ENCODE assay signal across 24 cellular contexts in genomic region chr2:167181674-167182073, GRCh38.
"Had no signal": no experiment of that assay in that cellular context is flagged by ENCODE, and none has a peak within 500 bp of the region (broad histone marks: within the 10 kb centered on the region; RNA-seq: fewer than 3 reads in every experiment).

No MANE protein-coding gene starts in this region.

- H3K9me3 Mint-ChIP-seq: activated CD4-positive, alpha-beta memory T cell treated with anti-CD3 and anti-CD28 coated beads, Interleukin-2, amount 10 ng/mL, durations not matched to agents 7 days and 5 days; activated CD4-positive, alpha-beta T cell treated with anti-CD3 and anti-CD28 coated beads, Interleukin-2, amount 10 ng/mL, durations not matched to agents 24 days and 14 days; activated naive CD8-positive, alpha-beta T cell treated with anti-CD3 and anti-CD28 coated beads, Interleukin-2, amount 50 U/mL, for 24 hours; nephron; stimulated activated naive CD8-positive, alpha-beta T cell treated with anti-CD3 and anti-CD28 coated beads, Interleukin-15, Interleukin-2, amounts not matched to agents 100 ng/mL and 50 ng/mL, for 24 hours had no signal

- H3K4me1 ChIP-seq: pancreas, right atrium auricular region, thyroid gland, upper lobe of right lung had no signal

- DNase-seq: activated CD4-positive, alpha-beta memory T cell treated with anti-CD3 and anti-CD28 coated beads, Interleukin-2, amount 10 ng/mL, durations not matched to agents 7 days and 5 days; activated CD4-positive, alpha-beta T cell treated with anti-CD3 and anti-CD28 coated beads, Interleukin-2, amount 10 ng/mL, durations not matched to agents 24 days and 14 days; activated CD8-positive, alpha-beta memory T cell treated with anti-CD3 and anti-CD28 coated beads, Interleukin-2, amount 10 ng/mL, durations not matched to agents 7 days and 5 days; activated effector memory CD4-positive, alpha-beta T cell treated with anti-CD3 and anti-CD28 coated beads, Interleukin-2, amount 50 U/mL, for 16 hours; activated naive CD4-positive, alpha-beta T cell treated with anti-CD3 and anti-CD28 coated beads, Interleukin-2, amount 50 U/mL, for 16 hours; activated naive CD8-positive, alpha-beta T cell treated with anti-CD3 and anti-CD28 coated beads, Interleukin-2, amount 50 U/mL, for 24 hours; activated T-cell treated with anti-CD3 and anti-CD28 coated beads for 4 hours; central memory CD4-positive, alpha-beta T cell; immature natural killer cell; left ventricle myocardium superior; midbrain; pancreas; psoas muscle; stimulated activated CD4-positive, alpha-beta T cell treated with anti-CD3 and anti-CD28 coated beads, Interleukin-12 subunit alpha, Interleukin-12 subunit beta, amount 100 ng/mL, for 4 hours; stimulated activated CD4-positive, alpha-beta T cell treated with anti-CD3 and anti-CD28 coated beads, Interleukin-4, amount 100 ng/mL, for 4 hours; substantia nigra; T-helper 2 cell; thyroid gland; upper lobe of right lung had no signal

- H3K4me3 Mint-ChIP-seq: activated CD4-positive, alpha-beta memory T cell treated with anti-CD3 and anti-CD28 coated beads, Interleukin-2, amount 10 ng/mL, durations not matched to agents 7 days and 5 days; activated CD4-positive, alpha-beta T cell treated with anti-CD3 and anti-CD28 coated beads, Interleukin-2, amount 10 ng/mL, durations not matched to agents 24 days and 14 days; activated CD8-positive, alpha-beta memory T cell treated with anti-CD3 and anti-CD28 coated beads, Interleukin-2, amount 10 ng/mL, durations not matched to agents 7 days and 5 days; activated naive CD8-positive, alpha-beta T cell treated with anti-CD3 and anti-CD28 coated beads, Interleukin-2, amount 50 U/mL, for 24 hours; brain; immature natural killer cell; nephron; stimulated activated naive CD8-positive, alpha-beta T cell treated with anti-CD3 and anti-CD28 coated beads, Interleukin-15, Interleukin-2, amounts not matched to agents 100 ng/mL and 50 ng/mL, for 24 hours had no signal

- H3K36me3 ChIP-seq: neutrophil, pancreas, right atrium auricular region, thyroid gland, upper lobe of right lung had no signal

- H3K27ac Mint-ChIP-seq: activated CD4-positive, alpha-beta memory T cell treated with anti-CD3 and anti-CD28 coated beads, Interleukin-2, amount 10 ng/mL, durations not matched to agents 7 days and 5 days; activated CD4-positive, alpha-beta T cell treated with anti-CD3 and anti-CD28 coated beads, Interleukin-2, amount 10 ng/mL, durations not matched to agents 24 days and 14 days; activated CD8-positive, alpha-beta memory T cell treated with anti-CD3 and anti-CD28 coated beads, Interleukin-2, amount 10 ng/mL, durations not matched to agents 7 days and 5 days; activated naive CD8-positive, alpha-beta T cell treated with anti-CD3 and anti-CD28 coated beads, Interleukin-2, amount 50 U/mL, for 24 hours; brain; immature natural killer cell; nephron; stimulated activated naive CD8-positive, alpha-beta T cell treated with anti-CD3 and anti-CD28 coated beads, Interleukin-15, Interleukin-2, amounts not matched to agents 100 ng/mL and 50 ng/mL, for 24 hours had no signal

- H3K27me3 Mint-ChIP-seq: activated CD4-positive, alpha-beta memory T cell treated with anti-CD3 and anti-CD28 coated beads, Interleukin-2, amount 10 ng/mL, durations not matched to agents 7 days and 5 days; activated CD4-positive, alpha-beta T cell treated with anti-CD3 and anti-CD28 coated beads, Interleukin-2, amount 10 ng/mL, durations not matched to agents 24 days and 14 days; activated CD8-positive, alpha-beta memory T cell treated with anti-CD3 and anti-CD28 coated beads, Interleukin-2, amount 10 ng/mL, durations not matched to agents 7 days and 5 days; activated naive CD8-positive, alpha-beta T cell treated with anti-CD3 and anti-CD28 coated beads, Interleukin-2, amount 50 U/mL, for 24 hours; stimulated activated naive CD8-positive, alpha-beta T cell treated with anti-CD3 and anti-CD28 coated beads, Interleukin-15, Interleukin-2, amounts not matched to agents 100 ng/mL and 50 ng/mL, for 24 hours had no signal

- H3K9me3 ChIP-seq: neutrophil, pancreas, psoas muscle, right atrium auricular region, thyroid gland, upper lobe of right lung had no signal

- H3K27me3 ChIP-seq: neutrophil, pancreas, right atrium auricular region, thyroid gland, upper lobe of right lung had no signal

- FAIRE-seq: pancreas had no signal

- ATAC-seq: activated CD8-positive, alpha-beta memory T cell treated with anti-CD3 and anti-CD28 coated beads, Interleukin-2, amount 10 ng/mL, durations not matched to agents 7 days and 5 days; activated naive CD8-positive, alpha-beta T cell treated with anti-CD3 and anti-CD28 coated beads, Interleukin-2, amount 50 U/mL, for 24 hours; left ventricle myocardium superior; pancreas; upper lobe of right lung had no signal

- H3K36me3 Mint-ChIP-seq: activated CD8-positive, alpha-beta memory T cell treated with anti-CD3 and anti-CD28 coated beads, Interleukin-2, amount 10 ng/mL, durations not matched to agents 7 days and 5 days; brain; immature natural killer cell had no signal

- H3K4me1 Mint-ChIP-seq: activated CD4-positive, alpha-beta memory T cell treated with anti-CD3 and anti-CD28 coated beads, Interleukin-2, amount 10 ng/mL, durations not matched to agents 7 days and 5 days; activated CD4-positive, alpha-beta T cell treated with anti-CD3 and anti-CD28 coated beads, Interleukin-2, amount 10 ng/mL, durations not matched to agents 24 days and 14 days; activated CD8-positive, alpha-beta memory T cell treated with anti-CD3 and anti-CD28 coated beads, Interleukin-2, amount 10 ng/mL, durations not matched to agents 7 days and 5 days; activated naive CD8-positive, alpha-beta T cell treated with anti-CD3 and anti-CD28 coated beads, Interleukin-2, amount 50 U/mL, for 24 hours; immature natural killer cell had no signal

- H3K4me3 ChIP-seq: pancreas, psoas muscle, right atrium auricular region, thyroid gland, upper lobe of right lung had no signal

- H3K27ac ChIP-seq: neutrophil, pancreas, right atrium auricular region, thyroid gland, upper lobe of right lung had no signal
